In genomic region chr12:62130400-62130799, GRCh38 we compare ENCODE assay signal across 34 cellular contexts.
"Had no signal": no experiment of that assay in that cellular context is flagged by ENCODE, and none has a peak within 500 bp of the region (broad histone marks: within the 10 kb centered on the region; RNA-seq: fewer than 3 reads in every experiment).

No MANE protein-coding gene starts in this region.

- H3K9me3 Mint-ChIP-seq: activated B cell treated with CpG ODN at 0.5 μM for 24 hours; activated CD4-positive, alpha-beta memory T cell treated with anti-CD3 and anti-CD28 coated beads, Interleukin-2, amount 10 ng/mL, durations not matched to agents 7 days and 5 days; activated CD4-positive, alpha-beta T cell treated with anti-CD3 and anti-CD28 coated beads, Interleukin-2, amount 10 ng/mL, durations not matched to agents 7 days and 5 days; activated naive CD4-positive, alpha-beta T cell treated with anti-CD3 and anti-CD28 coated beads, Interleukin-2, amount 10 ng/mL, durations not matched to agents 7 days and 5 days; activated naive CD4-positive, alpha-beta T cell treated with anti-CD3 and anti-CD28 coated beads, Interleukin-2, amount 50 U/mL, for 24 hours; activated naive CD8-positive, alpha-beta T cell treated with anti-CD3 and anti-CD28 coated beads, Interleukin-2, amount 10 ng/mL, durations not matched to agents 7 days and 5 days; activated naive CD8-positive, alpha-beta T cell treated with anti-CD3 and anti-CD28 coated beads, Interleukin-2, amount 50 U/mL, for 24 hours; activated T-cell treated with anti-CD3 and anti-CD28 coated beads, Interleukin-2, amount 50 U/mL, for 24 hours; activated T-helper 2 cell treated with anti-CD3 and anti-CD28 coated beads, Interferon-gamma antibody, Interleukin-2, Interleukin-4, amounts not matched to agents 10 μg/mL and 5 μg/mL and 100 μg/mL, durations not matched to agents 14 hours and 24 hours and 36 hours; brain; central memory CD8-positive, alpha-beta T cell; T-helper 1 cell treated with Interleukin-12 subunit alpha and Interleukin-12 subunit beta and Interleukin-4 antibody, amounts not matched to agents 30 μg/mL and 1 μg/mL, for 36 hours; T-helper 2 cell treated with Interferon-gamma antibody and Interleukin-4, amounts not matched to agents 5 μg/mL and 100 μg/mL, for 36 hours had no signal

- FAIRE-seq: TTC549 had no signal

- H3K36me3 Mint-ChIP-seq: activated CD8-positive, alpha-beta memory T cell treated with anti-CD3 and anti-CD28 coated beads, Interleukin-2, amount 10 ng/mL, durations not matched to agents 7 days and 5 days; activated naive CD4-positive, alpha-beta T cell treated with anti-CD3 and anti-CD28 coated beads, Interleukin-2, amount 10 ng/mL, durations not matched to agents 7 days and 5 days; activated naive CD4-positive, alpha-beta T cell treated with anti-CD3 and anti-CD28 coated beads, Interleukin-2, amount 50 U/mL, for 24 hours; activated naive CD8-positive, alpha-beta T cell; activated naive CD8-positive, alpha-beta T cell treated with anti-CD3 and anti-CD28 coated beads, Interleukin-2, amount 10 ng/mL, durations not matched to agents 7 days and 5 days; brain had no signal

- H3K4me3 Mint-ChIP-seq: activated B cell treated with CpG ODN at 0.5 μM for 24 hours; activated CD4-positive, alpha-beta memory T cell treated with anti-CD3 and anti-CD28 coated beads, Interleukin-2, amount 10 ng/mL, durations not matched to agents 7 days and 5 days; activated CD4-positive, alpha-beta T cell treated with anti-CD3 and anti-CD28 coated beads, Interleukin-2, amount 10 ng/mL, durations not matched to agents 7 days and 5 days; activated CD8-positive, alpha-beta memory T cell treated with anti-CD3 and anti-CD28 coated beads, Interleukin-2, amount 10 ng/mL, durations not matched to agents 7 days and 5 days; activated CD8-positive, alpha-beta T cell treated with anti-CD3 and anti-CD28 coated beads, Interleukin-2, amount 10 ng/mL, durations not matched to agents 7 days and 5 days; activated naive CD4-positive, alpha-beta T cell treated with anti-CD3 and anti-CD28 coated beads, Interleukin-2, amount 10 ng/mL, durations not matched to agents 7 days and 5 days; activated naive CD4-positive, alpha-beta T cell treated with anti-CD3 and anti-CD28 coated beads, Interleukin-2, amount 50 U/mL, for 24 hours; activated naive CD8-positive, alpha-beta T cell; activated naive CD8-positive, alpha-beta T cell treated with anti-CD3 and anti-CD28 coated beads, Interleukin-2, amount 10 ng/mL, durations not matched to agents 7 days and 5 days; activated naive CD8-positive, alpha-beta T cell treated with anti-CD3 and anti-CD28 coated beads, Interleukin-2, amount 50 U/mL, for 24 hours; activated T-cell treated with anti-CD3 and anti-CD28 coated beads, Interleukin-2, amount 50 U/mL, for 24 hours; brain; central memory CD8-positive, alpha-beta T cell; T-helper 1 cell treated with Interleukin-12 subunit alpha and Interleukin-12 subunit beta and Interleukin-4 antibody, amounts not matched to agents 30 μg/mL and 1 μg/mL, for 36 hours; T-helper 2 cell treated with Interferon-gamma antibody and Interleukin-4, amounts not matched to agents 5 μg/mL and 100 μg/mL, for 36 hours had no signal

- H3K27me3 Mint-ChIP-seq: activated T-cell treated with anti-CD3 and anti-CD28 coated beads, Interleukin-2, amount 50 U/mL, for 24 hours; central memory CD8-positive, alpha-beta T cell had no signal

- H3K27ac ChIP-seq: ascending aorta, cardiac muscle cell, VCaP had no signal

- H3K36me3 ChIP-seq: ascending aorta, cardiac muscle cell had no signal

- DNase-seq: activated B cell treated with CpG ODN at 0.5 μM for 24 hours; activated CD4-positive, alpha-beta memory T cell treated with anti-CD3 and anti-CD28 coated beads, Interleukin-2, amount 10 ng/mL, durations not matched to agents 7 days and 5 days; activated CD4-positive, alpha-beta T cell treated with anti-CD3 and anti-CD28 coated beads for 4 hours; activated CD4-positive, alpha-beta T cell treated with anti-CD3 and anti-CD28 coated beads, Interleukin-2, amount 10 ng/mL, durations not matched to agents 7 days and 5 days; activated CD4-positive, alpha-beta T cell treated with anti-CD3 and anti-CD28 coated beads, Interleukin-2, amount 50 U/mL, for 48 hours; activated CD4-positive, CD25-positive, alpha-beta regulatory T cell treated with anti-CD3 and anti-CD28 coated beads, Interleukin-2, amount 50 U/mL, for 72 hours; activated CD8-positive, alpha-beta memory T cell treated with anti-CD3 and anti-CD28 coated beads for 24 hours; activated CD8-positive, alpha-beta memory T cell treated with anti-CD3 and anti-CD28 coated beads, Interleukin-2, amount 10 ng/mL, durations not matched to agents 7 days and 5 days; activated CD8-positive, alpha-beta memory T cell treated with anti-CD3 and anti-CD28 coated beads, Interleukin-2, amount 50 U/mL, for 48 hours; activated CD8-positive, alpha-beta T cell treated with anti-CD3 and anti-CD28 coated beads, Interleukin-2, amount 10 ng/mL, durations not matched to agents 7 days and 5 days; activated effector memory CD4-positive, alpha-beta T cell treated with Interleukin-2 at 50 U/mL for 16 hours; activated gamma-delta T cell; activated naive CD4-positive, alpha-beta T cell treated with anti-CD3 and anti-CD28 coated beads, Interleukin-2, amount 10 ng/mL, durations not matched to agents 7 days and 5 days; activated naive CD4-positive, alpha-beta T cell treated with Interleukin-2 at 50 U/mL for 16 hours; activated naive CD8-positive, alpha-beta T cell treated with anti-CD3 and anti-CD28 coated beads, Interleukin-2, amount 10 ng/mL, durations not matched to agents 7 days and 5 days; activated naive CD8-positive, alpha-beta T cell treated with anti-CD3 and anti-CD28 coated beads, Interleukin-2, amount 50 U/mL, for 24 hours; activated T-cell treated with anti-CD3 and anti-CD28 coated beads, Interleukin-2, amount 50 U/mL, for 24 hours; activated T-cell treated with anti-CD3 and anti-CD28 coated beads, Interleukin-2, amount 50 U/mL, for 48 hours; amygdala; anterior cingulate cortex; caudate nucleus; cerebellar nuclear complex; T-helper 9 cell had no signal

- ATAC-seq: activated CD8-positive, alpha-beta memory T cell treated with anti-CD3 and anti-CD28 coated beads, Interleukin-2, amount 10 ng/mL, durations not matched to agents 7 days and 5 days; activated CD8-positive, alpha-beta T cell treated with anti-CD3 and anti-CD28 coated beads, Interleukin-2, amount 10 ng/mL, durations not matched to agents 7 days and 5 days; activated naive CD8-positive, alpha-beta T cell treated with anti-CD3 and anti-CD28 coated beads, Interleukin-2, amount 50 U/mL, for 24 hours had no signal

- H3K9me3 ChIP-seq: ascending aorta had no signal

- H3K4me3 ChIP-seq: ascending aorta, cardiac muscle cell had no signal

- H3K4me1 ChIP-seq: ascending aorta had no signal

- H3K4me1 Mint-ChIP-seq: activated B cell treated with CpG ODN at 0.5 μM for 24 hours; activated CD4-positive, alpha-beta memory T cell treated with anti-CD3 and anti-CD28 coated beads, Interleukin-2, amount 10 ng/mL, durations not matched to agents 7 days and 5 days; activated CD4-positive, alpha-beta T cell treated with anti-CD3 and anti-CD28 coated beads, Interleukin-2, amount 10 ng/mL, durations not matched to agents 7 days and 5 days; activated CD8-positive, alpha-beta memory T cell treated with anti-CD3 and anti-CD28 coated beads, Interleukin-2, amount 10 ng/mL, durations not matched to agents 7 days and 5 days; activated naive CD4-positive, alpha-beta T cell treated with anti-CD3 and anti-CD28 coated beads, Interleukin-2, amount 10 ng/mL, durations not matched to agents 7 days and 5 days; activated naive CD4-positive, alpha-beta T cell treated with anti-CD3 and anti-CD28 coated beads, Interleukin-2, amount 50 U/mL, for 24 hours; activated naive CD8-positive, alpha-beta T cell treated with anti-CD3 and anti-CD28 coated beads, Interleukin-2, amount 10 ng/mL, durations not matched to agents 7 days and 5 days; activated naive CD8-positive, alpha-beta T cell treated with anti-CD3 and anti-CD28 coated beads, Interleukin-2, amount 50 U/mL, for 24 hours; brain; central memory CD8-positive, alpha-beta T cell had no signal

- H3K27me3 ChIP-seq: ascending aorta, cardiac muscle cell had no signal

- H3K27ac Mint-ChIP-seq: activated B cell treated with CpG ODN at 0.5 μM for 24 hours; activated CD4-positive, alpha-beta memory T cell treated with anti-CD3 and anti-CD28 coated beads, Interleukin-2, amount 10 ng/mL, durations not matched to agents 7 days and 5 days; activated CD4-positive, alpha-beta T cell treated with anti-CD3 and anti-CD28 coated beads, Interleukin-2, amount 10 ng/mL, durations not matched to agents 7 days and 5 days; activated CD8-positive, alpha-beta memory T cell treated with anti-CD3 and anti-CD28 coated beads, Interleukin-2, amount 10 ng/mL, durations not matched to agents 7 days and 5 days; activated CD8-positive, alpha-beta T cell treated with anti-CD3 and anti-CD28 coated beads, Interleukin-2, amount 10 ng/mL, durations not matched to agents 7 days and 5 days; activated naive CD4-positive, alpha-beta T cell treated with anti-CD3 and anti-CD28 coated beads, Interleukin-2, amount 10 ng/mL, durations not matched to agents 7 days and 5 days; activated naive CD4-positive, alpha-beta T cell treated with anti-CD3 and anti-CD28 coated beads, Interleukin-2, amount 50 U/mL, for 24 hours; activated naive CD8-positive, alpha-beta T cell; activated naive CD8-positive, alpha-beta T cell treated with anti-CD3 and anti-CD28 coated beads, Interleukin-2, amount 10 ng/mL, durations not matched to agents 7 days and 5 days; activated naive CD8-positive, alpha-beta T cell treated with anti-CD3 and anti-CD28 coated beads, Interleukin-2, amount 50 U/mL, for 24 hours; activated T-cell treated with anti-CD3 and anti-CD28 coated beads, Interleukin-2, amount 50 U/mL, for 24 hours; activated T-helper 2 cell treated with anti-CD3 and anti-CD28 coated beads, Interferon-gamma antibody, Interleukin-2, Interleukin-4, amounts not matched to agents 10 μg/mL and 5 μg/mL and 100 μg/mL, durations not matched to agents 14 hours and 24 hours and 36 hours; brain; T-helper 1 cell treated with Interleukin-12 subunit alpha and Interleukin-12 subunit beta and Interleukin-4 antibody, amounts not matched to agents 30 μg/mL and 1 μg/mL, for 36 hours; T-helper 2 cell treated with Interferon-gamma antibody and Interleukin-4, amounts not matched to agents 5 μg/mL and 100 μg/mL, for 36 hours had no signal
